8 cellular contexts compared by ENCODE assay signal in genomic region chr16:11795887-11796226, GRCh38. TPM values are rescaled to one million over a fixed set of nuclear protein-coding genes. Genes with fewer than 3 reads are reported as not detected.
DNase-seq lines count a peak whose midpoint lies in the region; ATAC-seq and TF ChIP-seq lines count a peak whose summit lies in the region.

No MANE protein-coding gene starts in this region.

- no peak overlapping the region for H2AFZ ChIP-seq in OCI-LY7 (ENCODE audit: low read length)
- peak overlapping the region; percentile 67 for H2AFZ ChIP-seq in osteoblast (ENCODE audit: low read length)

- peak overlapping the region; percentile 91 for H3K27ac Mint-ChIP-seq in CD4-positive, alpha-beta T cell
- no peak overlapping the region for H3K27ac Mint-ChIP-seq in endodermal cell

- peaks cover 34% of the 10 kb centered on the region for H3K36me3 ChIP-seq in OCI-LY7 (ENCODE audit: insufficient read depth, low read length)
- peaks cover 25% of the 10 kb centered on the region for H3K36me3 ChIP-seq in endodermal cell (ENCODE audit: control insufficient read depth, insufficient read depth, low read length)
- H3K36me3 ChIP-seq in osteoblast (ENCODE audit: insufficient read depth, low read length), result peaks cover 13% of the 10 kb centered on the region

- POLR2A ChIA-PET in CD4-positive, alpha-beta T cell (lab: Charles Lee), result interaction anchor here (0.7 to 6.2 kb wide), 5 partner anchors 12 to 54 kb away, joined by 3 to 168 read pairs (median 21); partner anchors contain the start of gene TXNDC11
- POLR2A ChIA-PET in OCI-LY7 (lab: Charles Lee), result no interaction called here

- DNase-seq in CD4-positive, alpha-beta T cell, result no peak
- DNase-seq in OCI-LY7 (ENCODE audit: low spot score) (no peak), endodermal cell (no peak), osteoblast (ENCODE audit: insufficient read length, low spot score, missing footprints) (no peak), NCI-H187 treated with DMSO at 0.1 percent for 48 hours (lab: John Stamatoyannopoulos, UW) (no peak), NCI-H226 (no peak)
- DNase-seq in stimulated activated CD8-positive, alpha-beta memory T cell treated with anti-CD3 and anti-CD28 coated beads, Interleukin-4, amount 100 ng/mL, for 48 hours, result no peak

- H3K4me3 Mint-ChIP-seq in CD4-positive, alpha-beta T cell, result peak overlapping the region; percentile 96
- peak overlapping the region; percentile 79 for H3K4me3 Mint-ChIP-seq in endodermal cell

- H3K4me1 ChIP-seq in OCI-LY7 (ENCODE audit: insufficient read depth, low read length, poor library complexity, severe bottlenecking) (peaks cover 74% of the 10 kb centered on the region), endodermal cell (ENCODE audit: control insufficient read depth, insufficient read depth, low read length) (peaks cover 26% of the 10 kb centered on the region), osteoblast (ENCODE audit: insufficient read depth, low read length) (peaks cover 31% of the 10 kb centered on the region)

- TF ChIP-seq CTCF in CD4-positive, alpha-beta T cell (IDR thresholded peaks at IDR 0.05), result no peak
- no peak for TF ChIP-seq CTCF in OCI-LY7 (conservative IDR thresholded peaks at IDR 0.05; ENCODE audit: low read length)
- no peak for TF ChIP-seq CTCF in endodermal cell (conservative IDR thresholded peaks at IDR 0.05)
- no peak for TF ChIP-seq CTCF in osteoblast (IDR thresholded peaks at IDR 0.05; ENCODE audit: extremely low read depth, low read depth, low read length)

- BruUV-seq in OCI-LY7 (replicated peaks; lab: Mats Ljungman, UMichigan), result no TSS peak

- peaks cover 83% of the 10 kb centered on the region for H3K79me2 ChIP-seq in OCI-LY7 (ENCODE audit: insufficient read depth, low read depth, low read length)
- H3K79me2 ChIP-seq in osteoblast (ENCODE audit: insufficient read depth, low read length), result peaks cover 75% of the 10 kb centered on the region

- H3K27me3 ChIP-seq in CD4-positive, alpha-beta T cell (ENCODE audit: control insufficient read depth, insufficient read depth, low read length), result no peaks in the 10 kb centered on the region
- H3K27me3 ChIP-seq in endodermal cell (ENCODE audit: control insufficient read depth, insufficient read depth, low read length, poor library complexity, severe bottlenecking), result no peaks in the 10 kb centered on the region
- no peaks in the 10 kb centered on the region for H3K27me3 ChIP-seq in osteoblast (ENCODE audit: insufficient read depth, low read length)

- H3K9me3 Mint-ChIP-seq in CD4-positive, alpha-beta T cell, result no peaks in the 10 kb centered on the region
- peaks cover 5% of the 10 kb centered on the region for H3K9me3 Mint-ChIP-seq in endodermal cell

- H3K4me3 ChIP-seq in OCI-LY7 (ENCODE audit: low read depth, low read length, poor library complexity, severe bottlenecking) (peak overlapping the region; percentile 92), endodermal cell (ENCODE audit: low read length) (peak overlapping the region; percentile 81), osteoblast (ENCODE audit: insufficient read depth, low read length) (peak overlapping the region; percentile 74)

- H3K4me1 Mint-ChIP-seq in CD4-positive, alpha-beta T cell (ENCODE audit: low read depth), result peaks cover 86% of the 10 kb centered on the region
- peaks cover 52% of the 10 kb centered on the region for H3K4me1 Mint-ChIP-seq in endodermal cell

- no peaks in the 10 kb centered on the region for H3K9me2 ChIP-seq in OCI-LY7 (ENCODE audit: insufficient read depth, low read length)

- H4K20me1 ChIP-seq in OCI-LY7 (ENCODE audit: insufficient read depth, low read length) (peaks cover 34% of the 10 kb centered on the region), osteoblast (ENCODE audit: insufficient read depth, low read length) (peaks cover 31% of the 10 kb centered on the region)

- peaks cover 53% of the 10 kb centered on the region for H3K36me3 Mint-ChIP-seq in CD4-positive, alpha-beta T cell (ENCODE audit: low read depth)
- peaks cover 21% of the 10 kb centered on the region for H3K36me3 Mint-ChIP-seq in endodermal cell (ENCODE audit: low read depth)

- ATAC-seq in CD4-positive, alpha-beta T cell (ENCODE audit: poor library complexity), result no peak
- ATAC-seq in GM21786 (IDR thresholded peaks at IDR 0.05; ENCODE audit: unreplicated experiment), result no peak

- H3K27me3 Mint-ChIP-seq in CD4-positive, alpha-beta T cell, result no peaks in the 10 kb centered on the region
- no peaks in the 10 kb centered on the region for H3K27me3 Mint-ChIP-seq in endodermal cell (ENCODE audit: insufficient read depth)

- H3K27ac ChIP-seq in CD4-positive, alpha-beta T cell (ENCODE audit: low read depth, low read length), result peak overlapping the region; percentile 88
- H3K27ac ChIP-seq in OCI-LY7 (ENCODE audit: low read depth, low read length, poor library complexity, severe bottlenecking) (no peak overlapping the region), endodermal cell (ENCODE audit: low read depth, low read length) (no peak overlapping the region), osteoblast (ENCODE audit: low read depth, low read length) (peak overlapping the region; percentile 87)

- H3K4me2 ChIP-seq in OCI-LY7 (ENCODE audit: low read length) (peak overlapping the region; percentile 97), osteoblast (ENCODE audit: insufficient read depth, low read length) (peak overlapping the region; percentile 92)

- peak overlapping the region; percentile 88 for H3K9ac ChIP-seq in endodermal cell (ENCODE audit: extremely low read depth, low read length, poor library complexity, severe bottlenecking)

- intact Hi-C loops in CD4-positive, alpha-beta T cell (cut with DNase I, micrococcal nuclease), result loop anchor here in 1 of 2 experiments (2.0 to 5.0 kb wide), 5 partner anchors 13 to 854 kb away; partner anchors contain the start of genes CLEC16A, DEXI, GSPT1 and SNN
- intact Hi-C loops in OCI-LY7 (cut with micrococcal nuclease; ENCODE audit: unreplicated experiment), result loop anchor here (2.0 kb wide), 3 partner anchors 27 to 107 kb away; partner anchors contain the start of gene TXNDC11

- 96 to 98% methylated on average over 8 of the region's 8 CpGs for WGBS in endodermal cell (ENCODE audit: insufficient coverage in 1 of 2, insufficient read length in 1 of 2), 2 experiments

- H3K9me3 ChIP-seq in CD4-positive, alpha-beta T cell (ENCODE audit: control insufficient read depth, low read length), result no peaks in the 10 kb centered on the region
- H3K9me3 ChIP-seq in OCI-LY7 (ENCODE audit: low read length) (no peaks in the 10 kb centered on the region), endodermal cell (ENCODE audit: control insufficient read depth, low read length) (no peaks in the 10 kb centered on the region), osteoblast (ENCODE audit: low read depth, low read length) (no peaks in the 10 kb centered on the region)

- CTCF ChIA-PET in CD4-positive, alpha-beta T cell (lab: Charles Lee), result interaction anchor here (1.8 to 3.8 kb wide), 6 partner anchors 10 to 53 kb away, joined by 6 to 37 read pairs (median 22); partner anchors contain the start of gene TXNDC11
- CTCF ChIA-PET in OCI-LY7 (lab: Charles Lee; ENCODE audit: unreplicated experiment), result interaction anchor here (0.6 kb wide), 1 partner anchor 228 kb away, joined by 4 read pairs; no protein-coding TSS in a partner anchor

RNA-seq across cellular contexts. Expression of gene ZC3H7A, which starts 1.2 kb away (rescaled TPM):
- 100 to 1,000 TPM; 131 to 143 TPM for total RNA-seq in CD4-positive, alpha-beta T cell
- 28.6 and 32.1 TPM in 2 replicates for total RNA-seq in OCI-LY7 (2014; rRNA removed; shearing (Covaris generic))
- total RNA-seq in OCI-LY7 (2022) (68.6 and 89.0 TPM in 2 replicates), endodermal cell (10 to 100 TPM; 37.7 to 38.5 TPM), osteoblast (39.8 and 45.7 TPM in 2 replicates)
- polyA plus RNA-seq in endodermal cell (2013, experiment 1 of 2), result 49.7 TPM
- polyA plus RNA-seq in endodermal cell (2013, experiment 2 of 2), result 47.6 TPM

RNA-seq across cellular contexts. Expression of gene TXNDC11, which starts 53.2 kb away (rescaled TPM):
- total RNA-seq in CD4-positive, alpha-beta T cell, result 100 to 1,000 TPM; 111 to 112 TPM
- total RNA-seq in OCI-LY7 (2014; rRNA removed; shearing (Covaris generic)), result 79.8 and 96.0 TPM in 2 replicates
- total RNA-seq in OCI-LY7 (2022) (88.6 and 96.7 TPM in 2 replicates), endodermal cell (10 to 100 TPM; 16.4 to 20.8 TPM), osteoblast (26.1 and 28.3 TPM in 2 replicates)
- 13.2 TPM for polyA plus RNA-seq in endodermal cell (2013, experiment 1 of 2)
- 13.6 TPM for polyA plus RNA-seq in endodermal cell (2013, experiment 2 of 2)

RNA-seq across cellular contexts. Expression of gene RSL1D1, which starts 55.5 kb away (rescaled TPM):
- total RNA-seq in CD4-positive, alpha-beta T cell, result 100 to 1,000 TPM; 224 to 237 TPM
- 104 and 176 TPM in 2 replicates for total RNA-seq in OCI-LY7 (2014; rRNA removed; shearing (Covaris generic))
- total RNA-seq in OCI-LY7 (2022), result 229 and 252 TPM in 2 replicates
- total RNA-seq in endodermal cell, result 100 to 1,000 TPM; 148 to 162 TPM
- 159 TPM for polyA plus RNA-seq in endodermal cell (2013, experiment 1 of 2)
- 146 TPM for polyA plus RNA-seq in endodermal cell (2013, experiment 2 of 2)
- total RNA-seq in osteoblast, result 113 and 126 TPM in 2 replicates

Comparison
In these comparisons a context has a peak if more than half of its experiments do, and no peak if none do; other contexts are left out.
1. H3K27ac ChIP-seq: peak in CD4-positive, alpha-beta T cell (single experiment) and osteoblast (single experiment); none in OCI-LY7 (single experiment) and endodermal cell (single experiment).
2. Peak in every context shown above with its lines, with median percentiles within 50 percentile points of each other: H3K4me3 ChIP-seq.